ENCODE assay signal across 13 cellular contexts in the genomic region with DNA sequence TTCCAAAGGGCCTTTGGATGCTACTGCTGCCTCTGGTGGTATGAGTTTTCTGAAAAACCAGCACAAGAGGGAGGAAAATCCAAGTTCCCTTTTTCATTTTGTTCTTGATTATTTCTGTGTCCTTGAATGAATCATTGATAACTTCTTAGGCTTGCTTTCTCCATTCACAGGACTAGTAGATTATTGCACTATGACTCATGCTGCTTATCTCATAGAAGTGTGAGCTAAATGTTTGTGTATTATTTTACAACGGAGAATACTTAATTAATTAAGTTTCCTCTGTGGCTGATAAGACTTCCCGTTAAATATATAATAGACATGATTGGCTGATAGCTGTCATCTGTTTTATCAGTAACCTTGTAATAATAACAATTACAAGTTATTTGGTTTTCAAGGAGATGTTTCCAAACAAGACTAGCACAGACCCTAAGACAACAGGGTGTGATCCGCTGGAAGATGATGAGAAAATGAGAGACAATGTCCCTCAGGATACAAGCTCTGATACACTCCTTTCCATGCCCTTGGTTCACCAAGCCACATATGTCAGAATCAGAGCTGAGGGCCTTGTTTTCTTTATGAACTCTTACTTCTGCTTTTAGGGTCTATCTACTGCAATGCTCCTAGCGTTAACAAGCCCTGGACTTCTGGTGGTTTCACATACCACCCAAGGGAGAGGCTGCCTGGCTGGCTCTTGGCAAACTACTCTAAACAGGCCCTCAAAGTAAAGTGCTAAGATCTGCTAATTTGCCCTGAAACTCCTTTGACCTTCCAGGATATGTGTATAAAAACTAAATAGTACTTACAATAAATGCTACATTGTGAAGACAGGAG.
DNase-seq lines count a peak whose midpoint lies in the region; ATAC-seq, FAIRE-seq and TF ChIP-seq lines count a peak whose summit lies in the region.
"Had no signal": no experiment of that assay in that cellular context is flagged by ENCODE, and none has a peak within 500 bp of the region (broad histone marks: within the 10 kb centered on the region; RNA-seq: fewer than 3 reads in every experiment).

No MANE protein-coding gene starts in this region.

- CTCF ChIA-PET in SK-N-SH (lab: Yijun Ruan, JAX): interaction anchor here (1.6 to 1.8 kb wide), 2 partner anchors 11 to 20 kb away, joined by 6 to 8 read pairs; no protein-coding TSS in a partner anchor

- TF ChIP-seq CTCF in SK-N-SH (IDR thresholded peaks at IDR 0.05): no peak
- TF ChIP-seq CTCF in fibroblast of the aortic adventitia (IDR thresholded peaks at IDR 0.05; ENCODE audit: insufficient read depth, low read length): no peak
- no peak for TF ChIP-seq CTCF in pancreas (IDR thresholded peaks at IDR 0.05)

- peak overlapping the region; percentile 13; the same call in 1 of the 2 replicates for H3K4me2 ChIP-seq in SK-N-SH

- in situ Hi-C loops in KBM-7 (cut with MboI; ENCODE audit: low pct_unique_long_range_greater_than_20kb, low sequenced_read_pairs): no loop called here

- H3K9me2 ChIP-seq in SK-N-SH: no peaks in the 10 kb centered on the region

- no peak for FAIRE-seq in pancreas (lab: Jason Lieb, UNC)

- H3K36me3 ChIP-seq in SK-N-SH (replicated peaks in 1 of 2; ENCODE audit: control insufficient read depth in 1 of 2, insufficient read depth in 2 of 2, low read length in 1 of 2) (no peaks in the 10 kb centered on the region), pancreas (no peaks in the 10 kb centered on the region)

- no peaks in the 10 kb centered on the region for H3K9me3 ChIP-seq in SK-N-SH
- no peaks in the 10 kb centered on the region for H3K9me3 ChIP-seq in pancreas

- no peak overlapping the region for H2AFZ ChIP-seq in SK-N-SH (ENCODE audit: low read depth)

- no peak overlapping the region for H3K9ac ChIP-seq in SK-N-SH

- H4K20me1 ChIP-seq in SK-N-SH (ENCODE audit: insufficient read depth): no peaks in the 10 kb centered on the region

- H3F3A ChIP-seq in SK-N-SH (replicated peaks; ENCODE audit: insufficient read depth): peaks cover 3% of the 10 kb centered on the region

- DNase-seq in KBM-7 (peak; percentile 0), SK-N-SH (no peak), fibroblast of the aortic adventitia (ENCODE audit: low read depth) (peak; percentile 11), pancreas (no peak), occipital lobe (lab: John Stamatoyannopoulos, UW) (no peak), SKM-1 treated with dmso at 0.1 percent for 144 hours (lab: John Stamatoyannopoulos, UW; ENCODE audit: unreplicated experiment) (no peak)
- DNase-seq: activated T-cell treated with anti-CD3 and anti-CD28 coated beads, Interleukin-2, amount 50 U/mL, for 4 hours; amniotic stem cell; HCEC 1CT; NCI-H1417 treated with DMSO at 0.1 percent for 48 hours; substantia nigra had no signal

- H3K4me3 ChIP-seq in SK-N-SH (ENCODE audit: low read depth in 2 of 2, low read length in 1 of 2) (no peak overlapping the region), fibroblast of the aortic adventitia (ENCODE audit: low read depth, low read length) (no peak overlapping the region), pancreas (no peak overlapping the region)

- WGBS in SK-N-SH (ENCODE audit: low lambda C conversion rate): 41% methylated on average over 4 of the region's 4 CpGs
- 44 to 49% methylated on average over 4 of the region's 4 CpGs for WGBS in pancreas, 2 donors

- POLR2A ChIA-PET in SK-N-SH (lab: Yijun Ruan, JAX): no interaction called here

- H3K27ac ChIP-seq in SK-N-SH (ENCODE audit: low read depth in 2 of 2, low read length in 1 of 2): no peak overlapping the region
- H3K27ac ChIP-seq in pancreas: no peak overlapping the region

- H3K27me3 ChIP-seq in SK-N-SH (ENCODE audit: insufficient read depth) (no peaks in the 10 kb centered on the region), pancreas (no peaks in the 10 kb centered on the region)

- TF ChIP-seq RAD21 in SK-N-SH (IDR thresholded peaks at IDR 0.05; ENCODE audit: low read length): no peak; the same call in 1 of the 2 replicates

- TF ChIP-seq EP300 in SK-N-SH (IDR thresholded peaks at IDR 0.05; ENCODE audit: borderline replicate concordance in 1 of 2, low read depth in 1 of 2, low read length in 1 of 2): no peak

- peaks cover 0 to 2% of the 10 kb centered on the region in 2 experiments; a peak in 2 of 4 replicates for H3K4me1 ChIP-seq in SK-N-SH (ENCODE audit: control insufficient read depth in 1 of 2, insufficient read depth in 2 of 2, low read depth in 1 of 2, low read length in 1 of 2)
- H3K4me1 ChIP-seq in pancreas: peaks cover 0 to 6% (median 0%) of the 10 kb centered on the region in 3 donors

- H3K79me2 ChIP-seq in SK-N-SH (ENCODE audit: insufficient read depth): no peaks in the 10 kb centered on the region

- intact Hi-C loops in pancreas (cut with DNase I): no loop called here

- ATAC-seq in pancreas (peak in 3 of 4 donors; percentile 47 to 54 (median 53)), GM21717 (IDR thresholded peaks at IDR 0.05; ENCODE audit: unreplicated experiment) (no peak), GM18907 (IDR thresholded peaks at IDR 0.05; ENCODE audit: unreplicated experiment) (no peak)
- ATAC-seq: activated T-cell treated with anti-CD3 and anti-CD28 coated beads, Interleukin-2, amount 50 U/mL, for 4 hours had no signal

TF ChIP-seq in SK-N-SH, 30 proteins besides CTCF, POLR2A, EP300 and RAD21:
- TF ChIP-seq REST (IDR thresholded peaks at IDR 0.05; ENCODE audit: low read depth, low read length) (no peak), FOSL2 (IDR thresholded peaks at IDR 0.05; ENCODE audit: borderline replicate concordance, low read depth) (peak; percentile 5; the same call in 1 of the 2 replicates)

Comparison
In these comparisons a context has a peak if more than half of its experiments do, and no peak if none do; other contexts are left out.
1. DNase-seq: peak in KBM-7 (single experiment) and fibroblast of the aortic adventitia (single experiment); none in SK-N-SH (single experiment), pancreas (0 of 6), occipital lobe (single experiment) and SKM-1 treated with dmso at 0.1 percent for 144 hours (single experiment).
2. ATAC-seq: peak in pancreas (3 of 4); none in GM21717 (single experiment) and GM18907 (single experiment).